In the genomic region with DNA sequence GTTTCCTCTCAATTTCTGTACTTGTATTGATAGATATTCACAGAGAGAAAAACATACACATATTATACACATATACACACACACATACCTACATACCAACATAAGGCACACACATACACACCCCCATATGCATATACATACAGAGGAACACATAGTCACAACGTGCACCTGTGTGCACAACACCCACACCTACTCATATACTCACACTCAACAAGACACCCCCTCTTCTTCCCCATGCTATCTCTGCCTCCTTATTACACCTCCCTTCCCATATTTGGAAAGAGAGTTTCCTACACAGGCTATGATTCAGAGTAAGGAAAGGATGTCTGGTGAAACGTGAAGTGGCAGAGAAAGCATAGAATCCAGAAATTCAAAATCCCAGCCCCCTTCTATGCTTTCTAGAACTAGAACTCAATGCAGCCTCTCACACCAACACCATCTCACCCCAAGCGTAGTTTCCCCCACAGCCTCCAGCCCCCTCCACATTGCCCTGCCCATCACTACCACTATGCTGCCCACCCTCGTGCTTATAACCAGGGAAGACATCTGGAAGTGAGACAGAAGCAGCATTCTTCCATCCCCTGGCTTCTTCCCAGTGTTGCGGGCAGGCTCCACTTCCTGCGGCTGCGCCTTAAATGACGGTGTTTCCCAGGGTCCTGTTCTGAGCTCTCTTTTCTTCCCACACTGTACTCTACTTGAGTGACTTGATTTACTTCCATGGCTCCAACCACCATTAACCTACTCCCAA, we compare ENCODE assay signal across 30 cellular contexts. TPM values are rescaled to one million over a fixed set of nuclear protein-coding genes. Genes with fewer than 3 reads are reported as not detected.
DNase-seq lines count a peak whose midpoint lies in the region; TF ChIP-seq lines count a peak whose summit lies in the region.
"Had no signal": no experiment of that assay in that cellular context is flagged by ENCODE, and none has a peak within 500 bp of the region (broad histone marks: within the 10 kb centered on the region; RNA-seq: fewer than 3 reads in every experiment).

No MANE protein-coding gene starts in this region.

- H3K4me3 ChIP-seq in osteoblast (ENCODE audit: insufficient read depth, low read length), result peak overlapping the region; percentile 15
- H3K4me3 ChIP-seq in SJCRH30, result no peak overlapping the region
- H3K4me3 ChIP-seq: BLaER1 treated with 17β-estradiol and CSF1 and Interleukin-3, amounts not matched to agents 10 nM and 100 nM; heart left ventricle; psoas muscle; tibial artery had no signal

- H3K27ac ChIP-seq in osteoblast (ENCODE audit: low read depth, low read length) (peak overlapping the region; percentile 1), SJCRH30 (no peak overlapping the region)
- H3K27ac ChIP-seq: BLaER1 treated with 17β-estradiol and CSF1 and Interleukin-3, amounts not matched to agents 10 nM and 100 nM; heart left ventricle; HL-60; psoas muscle; tibial artery had no signal

- peaks cover 35% of the 10 kb centered on the region for H3K4me1 ChIP-seq in osteoblast (ENCODE audit: insufficient read depth, low read length)
- no peaks in the 10 kb centered on the region; the same call in 1 of the 2 replicates for H3K4me1 ChIP-seq in SJCRH30
- H3K4me1 ChIP-seq: psoas muscle, tibial artery had no signal

- H3K9me3 ChIP-seq in osteoblast (ENCODE audit: low read depth, low read length), result no peaks in the 10 kb centered on the region
- H3K9me3 ChIP-seq in SJCRH30 (replicated peaks), result no peaks in the 10 kb centered on the region
- H3K9me3 ChIP-seq: BLaER1 treated with 17β-estradiol and CSF1 and Interleukin-3, amounts not matched to agents 10 nM and 100 nM; heart left ventricle; psoas muscle; tibial artery had no signal

- no peaks in the 10 kb centered on the region for H3K27me3 ChIP-seq in osteoblast (ENCODE audit: insufficient read depth, low read length)
- H3K27me3 ChIP-seq in SJCRH30, result 0 out of 2 replicates have a peak, but pooled peaks cover 8% of the 10 kb centered on the region
- H3K27me3 ChIP-seq: BLaER1 treated with 17β-estradiol and CSF1 and Interleukin-3, amounts not matched to agents 10 nM and 100 nM; heart left ventricle; tibial artery had no signal

- H3K4me2 ChIP-seq in osteoblast (ENCODE audit: insufficient read depth, low read length), result peak overlapping the region; percentile 66
- H3K4me2 ChIP-seq: BLaER1 treated with 17β-estradiol and CSF1 and Interleukin-3, amounts not matched to agents 10 nM and 100 nM had no signal

- DNase-seq in Daoy (ENCODE audit: low read depth) (peak; percentile 52), SK-MEL-5 (ENCODE audit: low read depth, low spot score) (peak; percentile 29), globus pallidus (ENCODE audit: low spot score) (peak; percentile 52), osteoblast (ENCODE audit: insufficient read length, low spot score, missing footprints) (peak; percentile 42), SJCRH30 (no peak), SKM-1 (lab: John Stamatoyannopoulos, UW; ENCODE audit: unreplicated experiment) (no peak), NCI-H226 (no peak), ureter (ENCODE audit: low spot score) (no peak)
- DNase-seq: activated CD4-positive, alpha-beta T cell treated with anti-CD3 and anti-CD28 coated beads, Interleukin-2, amount 50 U/mL, for 1 hour; activated naive CD4-positive, alpha-beta T cell; activated T-cell treated with anti-CD3 and anti-CD28 coated beads, Interleukin-2, amount 50 U/mL, for 4 hours; heart left ventricle; HFFc6; NCI-H1694 treated with DMSO at 0.1 percent for 48 hours; NCI-H2171 treated with DMSO at 0.1 percent for 48 hours; NCI-H524 treated with DMSO at 0.1 percent for 48 hours; NK-92 treated with Interleukin-12 subunit alpha and Interleukin-12 subunit beta, amount 100 ng/mL, for 24 hours; PC-3; psoas muscle; Right ventricle myocardium superior; stimulated activated naive CD8-positive, alpha-beta T cell treated with anti-CD3 and anti-CD28 coated beads, Interleukin-15, amount 100 ng/mL, for 72 hours; SW 1271; tibial artery had no signal

- no peaks in the 10 kb centered on the region for H4K20me1 ChIP-seq in osteoblast (ENCODE audit: insufficient read depth, low read length)
- H4K20me1 ChIP-seq: BLaER1 treated with 17β-estradiol and CSF1 and Interleukin-3, amounts not matched to agents 10 nM and 100 nM had no signal

- no peaks in the 10 kb centered on the region for H3K36me3 ChIP-seq in osteoblast (ENCODE audit: insufficient read depth, low read length)
- H3K36me3 ChIP-seq in SJCRH30, result no peaks in the 10 kb centered on the region
- H3K36me3 ChIP-seq: BLaER1 treated with 17β-estradiol and CSF1 and Interleukin-3, amounts not matched to agents 10 nM and 100 nM; heart left ventricle; tibial artery had no signal

- peak overlapping the region; percentile 62 for H2AFZ ChIP-seq in osteoblast (ENCODE audit: low read length)

- H3K79me2 ChIP-seq in osteoblast (ENCODE audit: insufficient read depth, low read length), result no peaks in the 10 kb centered on the region

- TF ChIP-seq CTCF in osteoblast (IDR thresholded peaks at IDR 0.05; ENCODE audit: extremely low read depth, low read depth, low read length), result no peak

- in situ Hi-C loops in SK-MEL-5 (cut with HindIII; ENCODE audit: low pct_unique_long_range_greater_than_20kb, low sequenced_read_pairs), result no loop called here

RNA-seq across cellular contexts. Expression of a gene that starts 2.4 kb away (rescaled TPM):
- total RNA-seq in Daoy (2014; rRNA removed; shearing (Covaris generic)), result not detected in 2 replicates
- not detected in 2 replicates for total RNA-seq in SK-MEL-5 (2014; rRNA removed; shearing (Covaris generic))
- not detected in 2 replicates for polyA plus RNA-seq in SK-MEL-5 (2015; cell fraction: cytosol; rRNA removed)
- not detected in 2 replicates for polyA plus RNA-seq in SK-MEL-5 (2015; cell fraction: nucleus; rRNA removed)
- total RNA-seq in osteoblast (not detected in 2 replicates), ureter (not detected)
- total RNA-seq in SJCRH30 (2014; rRNA removed; shearing (Covaris generic)), result not detected in 2 replicates
- total RNA-seq: activated T-cell treated with anti-CD3 and anti-CD28 coated beads, Interleukin-2, amount 50 U/mL, for 4 hours; chondrocyte; heart left ventricle; HFFc6; lung microvascular endothelial cell; myocyte; PC-3; psoas muscle; Right ventricle myocardium superior; WTC11 had no signal
- polyA plus RNA-seq: adipose tissue, heart left ventricle, psoas muscle had no signal

RNA-seq across cellular contexts. Expression of a gene that starts 10.1 kb away (rescaled TPM):
- total RNA-seq in Daoy (2014; rRNA removed; shearing (Covaris generic)), result 59.9 and 86.1 TPM in 2 replicates
- 16.0 and 19.7 TPM in 2 replicates for total RNA-seq in SK-MEL-5 (2014; rRNA removed; shearing (Covaris generic))
- 26.1 and 28.5 TPM in 2 replicates for polyA plus RNA-seq in SK-MEL-5 (2015; cell fraction: cytosol; rRNA removed)
- polyA plus RNA-seq in SK-MEL-5 (2015; cell fraction: nucleus; rRNA removed), result 64.7 and 65.0 TPM in 2 replicates
- total RNA-seq in osteoblast (33.3 and 35.4 TPM in 2 replicates), ureter (41.2 TPM)
- 28.3 and 29.3 TPM in 2 replicates for total RNA-seq in SJCRH30 (2014; rRNA removed; shearing (Covaris generic))

RNA-seq across cellular contexts. Expression of a gene that starts 17.9 kb away (rescaled TPM):
- not detected in 2 replicates for total RNA-seq in Daoy (2014; rRNA removed; shearing (Covaris generic))
- total RNA-seq in SK-MEL-5 (2014; rRNA removed; shearing (Covaris generic)), result not detected in 2 replicates
- polyA plus RNA-seq in SK-MEL-5 (2015; cell fraction: cytosol; rRNA removed), result 0.76 TPM in 1 of 2 replicates, not detected in the other
- polyA plus RNA-seq in SK-MEL-5 (2015; cell fraction: nucleus; rRNA removed), result not detected in 2 replicates
- not detected in 2 replicates for total RNA-seq in osteoblast
- total RNA-seq in SJCRH30 (2014; rRNA removed; shearing (Covaris generic)), result not detected in 2 replicates
- total RNA-seq in ureter, result 0.94 TPM
- total RNA-seq: activated T-cell treated with anti-CD3 and anti-CD28 coated beads, Interleukin-2, amount 50 U/mL, for 4 hours; chondrocyte; heart left ventricle; HFFc6; lung microvascular endothelial cell; myocyte; PC-3; Right ventricle myocardium superior; WTC11 had no signal

RNA-seq across cellular contexts. Expression of a gene that starts 25.4 kb away (rescaled TPM):
- total RNA-seq in Daoy (2014; rRNA removed; shearing (Covaris generic)), result not detected in 2 replicates
- total RNA-seq in SK-MEL-5 (2014; rRNA removed; shearing (Covaris generic)), result not detected in 2 replicates
- not detected in 2 replicates for polyA plus RNA-seq in SK-MEL-5 (2015; cell fraction: cytosol; rRNA removed)
- polyA plus RNA-seq in SK-MEL-5 (2015; cell fraction: nucleus; rRNA removed), result not detected in 2 replicates
- not detected in 2 replicates for total RNA-seq in osteoblast
- total RNA-seq in SJCRH30 (2014; rRNA removed; shearing (Covaris generic)), result not detected in 2 replicates
- not detected for total RNA-seq in ureter
- total RNA-seq: activated T-cell treated with anti-CD3 and anti-CD28 coated beads, Interleukin-2, amount 50 U/mL, for 4 hours; chondrocyte; heart left ventricle; HFFc6; lung microvascular endothelial cell; myocyte; PC-3; psoas muscle; Right ventricle myocardium superior; WTC11 had no signal
- polyA plus RNA-seq: adipose tissue, heart left ventricle had no signal

RNA-seq across cellular contexts. Expression of a gene that starts 30.0 kb away (rescaled TPM):
- total RNA-seq in Daoy (2014; rRNA removed; shearing (Covaris generic)), result not detected in 2 replicates
- not detected in 2 replicates for total RNA-seq in SK-MEL-5 (2014; rRNA removed; shearing (Covaris generic))
- polyA plus RNA-seq in SK-MEL-5 (2015; cell fraction: cytosol; rRNA removed), result not detected in 2 replicates
- polyA plus RNA-seq in SK-MEL-5 (2015; cell fraction: nucleus; rRNA removed), result not detected in 2 replicates
- not detected in 2 replicates for total RNA-seq in osteoblast
- not detected in 2 replicates for total RNA-seq in SJCRH30 (2014; rRNA removed; shearing (Covaris generic))
- total RNA-seq in ureter, result 0.62 TPM
- total RNA-seq: activated T-cell treated with anti-CD3 and anti-CD28 coated beads, Interleukin-2, amount 50 U/mL, for 4 hours; chondrocyte; HFFc6; lung microvascular endothelial cell; myocyte; PC-3 had no signal
- polyA plus RNA-seq: adipose tissue had no signal

Comparison
In these comparisons a context has a peak if more than half of its experiments do, and no peak if none do; other contexts are left out.
1. DNase-seq: peak in Daoy (single experiment), SK-MEL-5 (single experiment), globus pallidus (single experiment) and osteoblast (single experiment); none in SJCRH30 (0 of 2), SKM-1 (single experiment), NCI-H226 (single experiment) and ureter (single experiment).